In genomic region chr9:91433180-91433579, GRCh38 we compare ENCODE assay signal across 1 cellular context.
TF ChIP-seq lines count a peak whose summit lies in the region.

No MANE protein-coding gene starts in this region.

TF ChIP-seq in HepG2, 621 proteins besides CTCF, POLR2A, EP300 and RAD21 (continued from another document):
- TF ChIP-seq ZNF768 (CRISPR knock-in tag; IDR thresholded peaks at IDR 0.05): no peak
- TF ChIP-seq ZC3H4 (CRISPR knock-in tag; IDR thresholded peaks at IDR 0.05; ENCODE audit: borderline replicate concordance): no peak
- no peak for TF ChIP-seq LCORL (IDR thresholded peaks at IDR 0.05)
- TF ChIP-seq LCORL (CRISPR knock-in tag; IDR thresholded peaks at IDR 0.05): no peak
- peak; percentile 48; the same call in 1 of the 2 replicates for TF ChIP-seq ARID3A (IDR thresholded peaks at IDR 0.05; ENCODE audit: low read depth, low read length)
- TF ChIP-seq ZIK1 (CRISPR knock-in tag; IDR thresholded peaks at IDR 0.05; ENCODE audit: borderline replicate concordance, low read depth): no peak
- TF ChIP-seq ZNF614 (CRISPR knock-in tag; IDR thresholded peaks at IDR 0.05; ENCODE audit: borderline replicate concordance): 0 out of 2 replicates have a peak, but pooled peaks have one; percentile 16
- TF ChIP-seq CBX2 (IDR thresholded peaks at IDR 0.05; ENCODE audit: low read depth, low read length): no peak
- TF ChIP-seq CBX2 (CRISPR knock-in tag; IDR thresholded peaks at IDR 0.05; ENCODE audit: low read depth): no peak
- TF ChIP-seq ELF3 (CRISPR knock-in tag; IDR thresholded peaks at IDR 0.05): peak; percentile 70; the same call in 1 of the 2 replicates
- no peak for TF ChIP-seq ZNF3 (CRISPR knock-in tag; IDR thresholded peaks at IDR 0.05)
- no peak for TF ChIP-seq CBFB (CRISPR knock-in tag; IDR thresholded peaks at IDR 0.05)
- TF ChIP-seq ZBTB7A (CRISPR knock-in tag; IDR thresholded peaks at IDR 0.05): no peak
- TF ChIP-seq ZMAT3 (CRISPR knock-in tag; conservative IDR thresholded peaks at IDR 0.05): no peak
- no peak for TF ChIP-seq ZNF431 (CRISPR knock-in tag; IDR thresholded peaks at IDR 0.05; ENCODE audit: borderline replicate concordance, low read depth)
- no peak for TF ChIP-seq PBX2 (CRISPR knock-in tag; IDR thresholded peaks at IDR 0.05)
- no peak for TF ChIP-seq MIER2 (CRISPR knock-in tag; IDR thresholded peaks at IDR 0.05)
- 0 out of 2 replicates have a peak, but pooled peaks have one; percentile 19 for TF ChIP-seq HDAC1 (CRISPR knock-in tag; IDR thresholded peaks at IDR 0.05)
- no peak for TF ChIP-seq NFKB2 (CRISPR knock-in tag; IDR thresholded peaks at IDR 0.05; ENCODE audit: borderline replicate concordance)
- peak; percentile 24; the same call in 1 of the 2 replicates for TF ChIP-seq MIXL1 (CRISPR knock-in tag; IDR thresholded peaks at IDR 0.05)
- no peak for TF ChIP-seq ZNF574 (CRISPR knock-in tag; IDR thresholded peaks at IDR 0.05)
- no peak for TF ChIP-seq ZSCAN21 (CRISPR knock-in tag; IDR thresholded peaks at IDR 0.05; ENCODE audit: borderline replicate concordance)
- TF ChIP-seq STAG1 (CRISPR knock-in tag; IDR thresholded peaks at IDR 0.05): peak; percentile 89
- no peak for TF ChIP-seq HINFP (CRISPR knock-in tag; IDR thresholded peaks at IDR 0.05; ENCODE audit: low read depth)
- no peak for TF ChIP-seq ZNF124 (CRISPR knock-in tag; IDR thresholded peaks at IDR 0.05)
- TF ChIP-seq TEAD2 (CRISPR knock-in tag; IDR thresholded peaks at IDR 0.05): no peak
- TF ChIP-seq FOXA1 (IDR thresholded peaks at IDR 0.05): no peak
- TF ChIP-seq FOXA1 (CRISPR knock-in tag; IDR thresholded peaks at IDR 0.05): 0 out of 2 replicates have a peak, but pooled peaks have one; percentile 4
- peak; percentile 41; the same call in 1 of the 2 replicates for TF ChIP-seq FOSL2 (CRISPR knock-in tag; IDR thresholded peaks at IDR 0.05)
- no peak for TF ChIP-seq TGIF2 (CRISPR knock-in tag; IDR thresholded peaks at IDR 0.05)
- no peak for TF ChIP-seq RBAK (CRISPR knock-in tag; IDR thresholded peaks at IDR 0.05)
- TF ChIP-seq SMC3 (IDR thresholded peaks at IDR 0.05; ENCODE audit: low read length): peak; percentile 45
- TF ChIP-seq TEAD3 (CRISPR knock-in tag; optimal IDR thresholded peaks at IDR 0.05; ENCODE audit: borderline replicate concordance): peak; percentile 14
- 0 out of 2 replicates have a peak, but pooled peaks have one; percentile 24 for TF ChIP-seq ZKSCAN8 (CRISPR knock-in tag; IDR thresholded peaks at IDR 0.05; ENCODE audit: borderline replicate concordance)
TF ChIP-seq in HepG2: peak in this region for 12.
